ENCODE assay signal across 10 cellular contexts in genomic region chr5:758698-759053, GRCh38. TPM values are rescaled to one million over a fixed set of nuclear protein-coding genes. Genes with fewer than 3 reads are reported as not detected.
DNase-seq lines count a peak whose midpoint lies in the region; ATAC-seq and TF ChIP-seq lines count a peak whose summit lies in the region.
"Had no signal": no experiment of that assay in that cellular context is flagged by ENCODE, and none has a peak within 500 bp of the region (broad histone marks: within the 10 kb centered on the region; RNA-seq: fewer than 3 reads in every experiment).

No MANE protein-coding gene starts in this region.

- no peak overlapping the region for H3K23ac ChIP-seq in H9 (ENCODE audit: insufficient read length, low read depth, low read length)

- no peak overlapping the region for H2BK120ac ChIP-seq in H9 (ENCODE audit: low read depth, low read length, poor library complexity, severe bottlenecking)

- H3K27me3 ChIP-seq in H9 (ENCODE audit: insufficient read depth, low read length) (no peaks in the 10 kb centered on the region), duodenal mucosa (ENCODE audit: control insufficient read depth in 1 of 2, insufficient read depth in 2 of 2, low read length in 2 of 2) (no peaks in the 10 kb centered on the region), right lobe of liver (no peaks in the 10 kb centered on the region), stomach (no peaks in the 10 kb centered on the region)

- H2BK5ac ChIP-seq in H9 (ENCODE audit: insufficient read length, low read length), result no peak overlapping the region

- no peak for TF ChIP-seq POLR2A in right lobe of liver (IDR thresholded peaks at IDR 0.05)
- no peak for TF ChIP-seq POLR2A in stomach (IDR thresholded peaks at IDR 0.05)

- H3K27ac ChIP-seq in H9 (ENCODE audit: insufficient read length, low read depth, low read length), result no peak overlapping the region
- no peak overlapping the region for H3K27ac ChIP-seq in duodenal mucosa (ENCODE audit: low read depth, low read length)
- peak overlapping the region in 2 of 3 donors; percentile 16 to 80 for H3K27ac ChIP-seq in right lobe of liver
- H3K27ac ChIP-seq in stomach, result peak overlapping the region; percentile 60 to 80 (median 68)

- no peaks in the 10 kb centered on the region for H3K79me2 ChIP-seq in H9 (ENCODE audit: insufficient read depth, low read length)

- H3K4me1 ChIP-seq in H9 (ENCODE audit: insufficient read depth, low read length) (no peaks in the 10 kb centered on the region), duodenal mucosa (ENCODE audit: control insufficient read depth in 1 of 2, insufficient read depth in 2 of 2, low read length in 2 of 2) (peaks cover 28 to 36% of the 10 kb centered on the region in 2 donors), right lobe of liver (peaks cover 0 to 12% (median 6%) of the 10 kb centered on the region in 4 donors), stomach (peaks cover 36 to 45% (median 39%) of the 10 kb centered on the region in 4 donors)

- H3K27ac Mint-ChIP-seq in H9, result peak overlapping the region in 2 of 3 experiments; percentile 60 to 71; a peak in 2 of 7 replicates
- H3K27ac Mint-ChIP-seq: activated CD4-positive, alpha-beta T cell treated with anti-CD3 and anti-CD28 coated beads, Interleukin-2, amount 10 ng/mL, durations not matched to agents 24 days and 14 days had no signal

- no peaks in the 10 kb centered on the region for H3K36me3 Mint-ChIP-seq in H9 (ENCODE audit: insufficient read depth in 1 of 3, low read depth in 3 of 3)
- H3K36me3 Mint-ChIP-seq: IgD-negative memory B cell had no signal

- peak overlapping the region; percentile 17 for H3K14ac ChIP-seq in H9 (ENCODE audit: insufficient read depth, low read length)

- no peak for DNase-seq in H9
- peak in 2 of 3 donors; percentile 39 to 55 for DNase-seq in right lobe of liver
- no peak for DNase-seq in stomach
- no peak for DNase-seq in cortex of kidney (lab: John Stamatoyannopoulos, UW)

- no peak for TF ChIP-seq CTCF in H9 (conservative IDR thresholded peaks at IDR 0.05)
- no peak for TF ChIP-seq CTCF in right lobe of liver (IDR thresholded peaks at IDR 0.05)
- no peak for TF ChIP-seq CTCF in stomach (IDR thresholded peaks at IDR 0.05)

- H2BK20ac ChIP-seq in H9 (ENCODE audit: low read depth, low read length, poor library complexity, severe bottlenecking), result no peak overlapping the region

- no peaks in the 10 kb centered on the region for H3K23me2 ChIP-seq in H9 (ENCODE audit: insufficient read length, low read depth, low read length, poor library complexity, severe bottlenecking)

- H3K36me3 ChIP-seq in duodenal mucosa (ENCODE audit: control insufficient read depth in 1 of 2, insufficient read depth in 2 of 2, low read length in 2 of 2), result no peaks in the 10 kb centered on the region
- H3K36me3 ChIP-seq in right lobe of liver, result no peaks in the 10 kb centered on the region
- peaks cover 0 to 9% (median 0%) of the 10 kb centered on the region in 4 donors for H3K36me3 ChIP-seq in stomach

- H4K5ac ChIP-seq in H9 (ENCODE audit: insufficient read length, low read depth, low read length), result no peak overlapping the region

- H3K4me3 ChIP-seq in duodenal mucosa (ENCODE audit: low read depth in 1 of 2, low read length in 2 of 2) (peak overlapping the region; percentile 33 to 42), right lobe of liver (peak overlapping the region in 1 of 3 donors; percentile 19), stomach (peak overlapping the region in 3 of 4 donors; percentile 2 to 27 (median 16))

- H4K8ac ChIP-seq in H9 (replicated peaks; ENCODE audit: insufficient read length, low read depth, low read length), result no peak overlapping the region

- peaks cover 10% of the 10 kb centered on the region for H3K27me3 Mint-ChIP-seq in H9 (ENCODE audit: low read depth)
- H3K27me3 Mint-ChIP-seq: activated CD4-positive, alpha-beta T cell treated with anti-CD3 and anti-CD28 coated beads, Interleukin-2, amount 10 ng/mL, durations not matched to agents 24 days and 14 days had no signal

- no peaks in the 10 kb centered on the region for H3K9me3 ChIP-seq in H9 (ENCODE audit: control insufficient read depth, low read depth, low read length)
- no peaks in the 10 kb centered on the region for H3K9me3 ChIP-seq in duodenal mucosa (ENCODE audit: control insufficient read depth in 1 of 2, low read length in 2 of 2)
- H3K9me3 ChIP-seq in right lobe of liver, result no peaks in the 10 kb centered on the region
- no peaks in the 10 kb centered on the region for H3K9me3 ChIP-seq in stomach
- H3K9me3 ChIP-seq: spleen had no signal

- peak in 1 of 4 donors; percentile 4 for ATAC-seq in right lobe of liver
- no peak for ATAC-seq in HG02571 (IDR thresholded peaks at IDR 0.05; ENCODE audit: unreplicated experiment)
- ATAC-seq in HG03108 (IDR thresholded peaks at IDR 0.05; ENCODE audit: unreplicated experiment), result no peak

- no peak overlapping the region for H2AK5ac ChIP-seq in H9 (ENCODE audit: insufficient read length, low read length)

- H4K20me1 ChIP-seq in H9 (ENCODE audit: control insufficient read depth, insufficient read depth, insufficient read length), result peaks cover 4% of the 10 kb centered on the region

- H3K9ac ChIP-seq in H9 (ENCODE audit: extremely low read depth, insufficient read length, low read length) (no peak overlapping the region), duodenal mucosa (ENCODE audit: low read depth in 1 of 2, low read length in 2 of 2) (peak overlapping the region; percentile 30 to 52)

- peaks cover 0 to 6% of the 10 kb centered on the region in 2 experiments; a peak in 1 of 4 replicates for H3K4me1 Mint-ChIP-seq in H9

- intact Hi-C loops in right lobe of liver (cut with DNase I), result loop anchor here in 1 of 2 donors (5.0 kb wide), 1 partner anchor 89 kb away; no protein-coding TSS in a partner anchor
- intact Hi-C loops in stomach (cut with DNase I; ENCODE audit: low total_unique reads), result loop anchor here (5.0 kb wide), 1 partner anchor 89 kb away; no protein-coding TSS in a partner anchor

- H3K4ac ChIP-seq in H9 (ENCODE audit: low read depth, low read length), result no peak overlapping the region; the same call in none of the 2 replicates

- H3K4me2 ChIP-seq in H9 (ENCODE audit: insufficient read depth, insufficient read length, low read length), result no peak overlapping the region

- peak overlapping the region; percentile 66 for H4K91ac ChIP-seq in H9 (ENCODE audit: insufficient read length, low read depth, low read length)

- H2BK12ac ChIP-seq in H9 (ENCODE audit: insufficient read length, low read depth, low read length), result no peak overlapping the region

- H3K18ac ChIP-seq in H9 (ENCODE audit: insufficient read length, low read depth, low read length), result peak overlapping the region; percentile 73

- no peak overlapping the region; a peak in 1 of 5 replicates for H3K4me3 Mint-ChIP-seq in H9
- H3K4me3 Mint-ChIP-seq: activated CD4-positive, alpha-beta T cell treated with anti-CD3 and anti-CD28 coated beads, Interleukin-2, amount 10 ng/mL, durations not matched to agents 24 days and 14 days; IgD-negative memory B cell had no signal

- no peaks in the 10 kb centered on the region for H3K79me1 ChIP-seq in H9 (ENCODE audit: insufficient read depth, low read depth, low read length, poor library complexity, severe bottlenecking)

- no peak overlapping the region for H2AFZ ChIP-seq in H9 (ENCODE audit: low read length)

- H3K9me3 Mint-ChIP-seq in H9, result peaks cover 0 to 5% of the 10 kb centered on the region in 2 experiments; a peak in 1 of 5 replicates
- H3K9me3 Mint-ChIP-seq: activated CD4-positive, alpha-beta T cell treated with anti-CD3 and anti-CD28 coated beads, Interleukin-2, amount 10 ng/mL, durations not matched to agents 24 days and 14 days; IgD-negative memory B cell had no signal

- no CpG with 5 or more reads among the region's 15 CpGs for WGBS in H9 (ENCODE audit: extremely low coverage, insufficient read length, low lambda C conversion rate)
- WGBS in right lobe of liver (ENCODE audit: insufficient coverage, low coverage, low lambda C conversion rate, missing lambda C conversion rate), result 69% methylated on average over 13 of the region's 15 CpGs
- WGBS in stomach, 5 donors, result 57 to 68% (median 64%) methylated on average over 15 of the region's 15 CpGs

- no peak overlapping the region for H3K56ac ChIP-seq in H9 (ENCODE audit: insufficient read length, low read depth, low read length)

- H3T11ph ChIP-seq in H9 (ENCODE audit: low read length), result no peak overlapping the region

- H2BK15ac ChIP-seq in H9 (ENCODE audit: low read depth, low read length), result no peak overlapping the region

- no peak for TF ChIP-seq EP300 in stomach (IDR thresholded peaks at IDR 0.05)

RNA-seq across cellular contexts. Expression of gene ZDHHC11B, which starts 25.9 kb away (rescaled TPM):
- total RNA-seq in H9 (2021) (0.86 and 1.4 TPM in 2 replicates), right lobe of liver (1 to 10 TPM in 5 of 6 experiments, under 1 TPM in 1; 0.56 to 5.1 (median 2.8) TPM), stomach (10 to 100 TPM in 3 of 5 donors, 1 to 10 TPM in 2; 1.8 to 42.4 (median 11.7) TPM)
- 10 to 100 TPM in 1 of 3 donors, 1 to 10 TPM in 1, under 1 TPM in 1; 0.93 to 11.5 (median 1.2) TPM for polyA plus RNA-seq in stomach
- total RNA-seq: activated CD4-positive, alpha-beta T cell treated with anti-CD3 and anti-CD28 coated beads, Interleukin-2, amount 10 ng/mL, durations not matched to agents 24 days and 14 days had no signal
- polyA plus RNA-seq: IgD-negative memory B cell had no signal

Comparison
In these comparisons a context has a peak if more than half of its experiments do, and no peak if none do; other contexts are left out.
1. DNase-seq: peak in right lobe of liver (2 of 3); none in H9 (single experiment), stomach (single experiment) and cortex of kidney (single experiment).
2. H3K27ac ChIP-seq: peak in right lobe of liver (2 of 3) and stomach (5 of 5); none in H9 (single experiment) and duodenal mucosa (single experiment).